13 cellular contexts compared by ENCODE assay signal in genomic region chr3:134937256-134938023, GRCh38.
A peak's percentile ranks its signal among the peaks of the same experiment; 100 is the strongest.
DNase-seq lines count a peak whose midpoint lies in the region; ATAC-seq and TF ChIP-seq lines count a peak whose summit lies in the region.
"Had no signal": no experiment of that assay in that cellular context is flagged by ENCODE, and none has a peak within 500 bp of the region (broad histone marks: within the 10 kb centered on the region; RNA-seq: fewer than 3 reads in every experiment).

No MANE protein-coding gene starts in this region.

- H3K56ac ChIP-seq in H9 (ENCODE audit: insufficient read length, low read depth, low read length) = no peak overlapping the region

- no TSS peak for BruUV-seq in A673 (replicated peaks; lab: Mats Ljungman, UMichigan)

- H4K20me1 ChIP-seq in H9 (ENCODE audit: control insufficient read depth, insufficient read depth, insufficient read length) = no peaks in the 10 kb centered on the region

- no peak overlapping the region for H4K91ac ChIP-seq in H9 (ENCODE audit: insufficient read length, low read depth, low read length)

- H3K9me3 ChIP-seq in A673 (ENCODE audit: low read depth, low read length, poor library complexity, severe bottlenecking) = no peaks in the 10 kb centered on the region
- H3K9me3 ChIP-seq in H9 (ENCODE audit: control insufficient read depth, low read depth, low read length) = no peaks in the 10 kb centered on the region
- H3K9me3 ChIP-seq: right lobe of liver had no signal

- no peak overlapping the region for H2BK120ac ChIP-seq in H9 (ENCODE audit: low read depth, low read length, poor library complexity, severe bottlenecking)

- H3K18ac ChIP-seq in H9 (ENCODE audit: insufficient read length, low read depth, low read length) = no peak overlapping the region

- no peak overlapping the region for H3K4me3 ChIP-seq in A673 (ENCODE audit: low read depth, low read length, poor library complexity, severe bottlenecking)
- H3K4me3 ChIP-seq: right lobe of liver had no signal

- no peak overlapping the region for H2AFZ ChIP-seq in H9 (ENCODE audit: low read length)

- H2BK20ac ChIP-seq in H9 (ENCODE audit: low read depth, low read length, poor library complexity, severe bottlenecking) = no peak overlapping the region

- H4K5ac ChIP-seq in H9 (ENCODE audit: insufficient read length, low read depth, low read length) = no peak overlapping the region

- H3K79me2 ChIP-seq in H9 (ENCODE audit: insufficient read depth, low read length) = no peaks in the 10 kb centered on the region

- H3K27me3 ChIP-seq in A673 (replicated peaks; ENCODE audit: insufficient read depth, low read depth, low read length, poor library complexity) (no peaks in the 10 kb centered on the region), H9 (ENCODE audit: insufficient read depth, low read length) (no peaks in the 10 kb centered on the region)
- H3K27me3 ChIP-seq: right lobe of liver had no signal

- DNase-seq in A673 (ENCODE audit: low spot score) = peak; percentile 14
- peak; percentile 71 for DNase-seq in H9
- peak; percentile 86 for DNase-seq in NCI-H748 (lab: John Stamatoyannopoulos, UW; ENCODE audit: unreplicated experiment)
- peak; percentile 65 for DNase-seq in glutamatergic neuron
- DNase-seq in activated naive CD4-positive, alpha-beta T cell treated with anti-CD3 and anti-CD28 coated beads, Interleukin-2, amount 50 U/mL, for 72 hours (ENCODE audit: low spot score in 2 of 2) = no peak
- no peak for DNase-seq in NAMALWA (ENCODE audit: low spot score)
- DNase-seq in sciatic nerve (ENCODE audit: low spot score) = no peak
- DNase-seq: activated naive CD8-positive, alpha-beta T cell treated with anti-CD3 and anti-CD28 coated beads, Interleukin-2, amount 10 ng/mL, durations not matched to agents 7 days and 5 days; C1 segment of cervical spinal cord; KBM-7; right lobe of liver had no signal

- TF ChIP-seq CTCF in A673 (conservative IDR thresholded peaks at IDR 0.05; ENCODE audit: low read depth, low read length) = no peak
- TF ChIP-seq CTCF in H9 (conservative IDR thresholded peaks at IDR 0.05) = no peak
- no peak for TF ChIP-seq CTCF in glutamatergic neuron (IDR thresholded peaks at IDR 0.05; ENCODE audit: partially characterized antibody, unreplicated experiment)

- no peak overlapping the region for H3K23ac ChIP-seq in H9 (ENCODE audit: insufficient read length, low read depth, low read length)

- H4K8ac ChIP-seq in H9 (replicated peaks; ENCODE audit: insufficient read length, low read depth, low read length) = no peak overlapping the region

- no peak overlapping the region for H3K4me3 Mint-ChIP-seq in H9
- H3K4me3 Mint-ChIP-seq in glutamatergic neuron (ENCODE audit: unreplicated experiment) = no peak overlapping the region
- H3K4me3 Mint-ChIP-seq: activated naive CD8-positive, alpha-beta T cell treated with anti-CD3 and anti-CD28 coated beads, Interleukin-2, amount 10 ng/mL, durations not matched to agents 7 days and 5 days had no signal

- no peak overlapping the region for H3K14ac ChIP-seq in H9 (ENCODE audit: insufficient read depth, low read length)

- CTCF ChIA-PET in A673 (lab: Charles Lee) = no interaction called here

- no peak overlapping the region for H3K4me2 ChIP-seq in H9 (ENCODE audit: insufficient read depth, insufficient read length, low read length)

- intact Hi-C loops in A673 (cut with micrococcal nuclease; ENCODE audit: unreplicated experiment) (no loop called here), sciatic nerve (cut with DNase I) (no loop called here)

- no peaks in the 10 kb centered on the region for H3K36me3 ChIP-seq in A673 (ENCODE audit: insufficient read depth, low read length, poor library complexity, severe bottlenecking)
- H3K36me3 ChIP-seq: right lobe of liver had no signal

- H2AK5ac ChIP-seq in H9 (ENCODE audit: insufficient read length, low read length) = no peak overlapping the region

- H3K27ac Mint-ChIP-seq in H9 = peak overlapping the region in 2 of 3 experiments; percentile 64 to 70; a peak in 3 of 7 replicates
- no peak overlapping the region for H3K27ac Mint-ChIP-seq in glutamatergic neuron (ENCODE audit: unreplicated experiment)
- H3K27ac Mint-ChIP-seq in activated naive CD4-positive, alpha-beta T cell treated with anti-CD3 and anti-CD28 coated beads, Interleukin-2, amount 50 U/mL, for 72 hours = no peak overlapping the region
- H3K27ac Mint-ChIP-seq: activated naive CD8-positive, alpha-beta T cell treated with anti-CD3 and anti-CD28 coated beads, Interleukin-2, amount 10 ng/mL, durations not matched to agents 7 days and 5 days had no signal

- POLR2A ChIA-PET in A673 (lab: Charles Lee; ENCODE audit: low non-redundant PET) = no interaction called here

- H3K27ac ChIP-seq in A673 (ENCODE audit: low read depth, low read length, poor library complexity, severe bottlenecking) (no peak overlapping the region), H9 (ENCODE audit: insufficient read length, low read depth, low read length) (no peak overlapping the region)
- H3K27ac ChIP-seq: right lobe of liver had no signal

- no peak overlapping the region for H3T11ph ChIP-seq in H9 (ENCODE audit: low read length)

- peaks cover 60 to 73% of the 10 kb centered on the region in 2 experiments for H3K4me1 Mint-ChIP-seq in H9
- H3K4me1 Mint-ChIP-seq in glutamatergic neuron (ENCODE audit: low read depth, unreplicated experiment) = peaks cover 7% of the 10 kb centered on the region
- H3K4me1 Mint-ChIP-seq: activated naive CD8-positive, alpha-beta T cell treated with anti-CD3 and anti-CD28 coated beads, Interleukin-2, amount 10 ng/mL, durations not matched to agents 7 days and 5 days had no signal

- H3K27me3 Mint-ChIP-seq in H9 (ENCODE audit: low read depth) (peaks cover 54% of the 10 kb centered on the region), glutamatergic neuron (ENCODE audit: unreplicated experiment) (peaks cover 4% of the 10 kb centered on the region)
- H3K27me3 Mint-ChIP-seq: activated naive CD8-positive, alpha-beta T cell treated with anti-CD3 and anti-CD28 coated beads, Interleukin-2, amount 10 ng/mL, durations not matched to agents 7 days and 5 days had no signal

- H3K4ac ChIP-seq in H9 (ENCODE audit: low read depth, low read length) = no peak overlapping the region

- no peaks in the 10 kb centered on the region; a peak in 2 of 5 replicates for H3K9me3 Mint-ChIP-seq in H9
- H3K9me3 Mint-ChIP-seq in glutamatergic neuron (ENCODE audit: unreplicated experiment) = peaks cover 3% of the 10 kb centered on the region
- H3K9me3 Mint-ChIP-seq in activated naive CD4-positive, alpha-beta T cell treated with anti-CD3 and anti-CD28 coated beads, Interleukin-2, amount 50 U/mL, for 72 hours = peaks cover 0 to 6% of the 10 kb centered on the region in 2 donors
- H3K9me3 Mint-ChIP-seq: activated naive CD8-positive, alpha-beta T cell treated with anti-CD3 and anti-CD28 coated beads, Interleukin-2, amount 10 ng/mL, durations not matched to agents 7 days and 5 days had no signal

- WGBS in H9 (ENCODE audit: extremely low coverage, insufficient read length, low lambda C conversion rate) = no CpG with 5 or more reads among the region's 8 CpGs

- H3K36me3 Mint-ChIP-seq in H9 (ENCODE audit: insufficient read depth in 1 of 3, low read depth in 3 of 3) = no peaks in the 10 kb centered on the region
- H3K36me3 Mint-ChIP-seq in glutamatergic neuron (ENCODE audit: unreplicated experiment) = peaks cover 6% of the 10 kb centered on the region
- no peaks in the 10 kb centered on the region for H3K36me3 Mint-ChIP-seq in activated naive CD4-positive, alpha-beta T cell treated with anti-CD3 and anti-CD28 coated beads, Interleukin-2, amount 50 U/mL, for 72 hours
- H3K36me3 Mint-ChIP-seq: activated naive CD8-positive, alpha-beta T cell treated with anti-CD3 and anti-CD28 coated beads, Interleukin-2, amount 10 ng/mL, durations not matched to agents 7 days and 5 days had no signal

- H2BK12ac ChIP-seq in H9 (ENCODE audit: insufficient read length, low read depth, low read length) = no peak overlapping the region

- H3K4me1 ChIP-seq in A673 (ENCODE audit: insufficient read depth, low read length, poor library complexity, severe bottlenecking) (no peaks in the 10 kb centered on the region), H9 (ENCODE audit: insufficient read depth, low read length) (peaks cover 3% of the 10 kb centered on the region; the same call in 1 of the 2 replicates)
- H3K4me1 ChIP-seq: right lobe of liver had no signal

- no peak for ATAC-seq in GM21423 (IDR thresholded peaks at IDR 0.05; ENCODE audit: unreplicated experiment)
- no peak for ATAC-seq in activated naive CD4-positive, alpha-beta T cell treated with anti-CD3 and anti-CD28 coated beads, Interleukin-2, amount 50 U/mL, for 72 hours
- no peak for ATAC-seq in sciatic nerve
- ATAC-seq: esophagus mucosa, right lobe of liver had no signal

- no peak overlapping the region for H3K9ac ChIP-seq in H9 (ENCODE audit: extremely low read depth, insufficient read length, low read length)

- no peak overlapping the region for H2BK15ac ChIP-seq in H9 (ENCODE audit: low read depth, low read length)

- H3K23me2 ChIP-seq in H9 (ENCODE audit: insufficient read length, low read depth, low read length, poor library complexity, severe bottlenecking) = no peaks in the 10 kb centered on the region

- no peak overlapping the region for H2BK5ac ChIP-seq in H9 (ENCODE audit: insufficient read length, low read length)

- no peaks in the 10 kb centered on the region for H3K79me1 ChIP-seq in H9 (ENCODE audit: insufficient read depth, low read depth, low read length, poor library complexity, severe bottlenecking)

Comparison
In these comparisons a context has a peak if more than half of its experiments do, and no peak if none do; other contexts are left out.
1. DNase-seq: peak in A673 (single experiment), H9 (single experiment), NCI-H748 (single experiment) and glutamatergic neuron (single experiment); none in activated naive CD4-positive, alpha-beta T cell treated with anti-CD3 and anti-CD28 coated beads, Interleukin-2, amount 50 U/mL, for 72 hours (0 of 2), NAMALWA (single experiment) and sciatic nerve (single experiment).
2. H3K27ac Mint-ChIP-seq: peak in H9 (2 of 3); none in glutamatergic neuron (single experiment) and activated naive CD4-positive, alpha-beta T cell treated with anti-CD3 and anti-CD28 coated beads, Interleukin-2, amount 50 U/mL, for 72 hours (0 of 2).